In the genomic region with DNA sequence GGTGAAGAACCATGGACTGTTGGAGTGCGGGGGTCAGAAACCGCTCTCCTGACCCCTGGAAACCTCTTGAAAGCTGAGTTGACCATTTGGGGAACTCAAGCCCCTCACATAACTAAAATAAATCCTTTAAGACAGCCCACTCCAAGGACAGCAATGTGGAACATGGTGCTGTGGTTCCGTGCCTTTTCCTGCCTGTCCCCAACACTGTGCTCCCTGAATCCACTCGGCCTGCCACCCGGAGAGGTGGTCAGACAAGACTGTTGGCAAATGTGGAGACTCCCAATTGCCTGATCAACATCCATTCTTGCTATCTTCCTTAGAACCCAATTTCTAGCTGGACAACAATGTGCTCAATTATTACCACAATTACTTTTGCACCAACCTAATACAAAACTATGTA, we compare ENCODE assay signal across 19 cellular contexts.
"Had no signal": no experiment of that assay in that cellular context is flagged by ENCODE, and none has a peak within 500 bp of the region (broad histone marks: within the 10 kb centered on the region; RNA-seq: fewer than 3 reads in every experiment).

No MANE protein-coding gene starts in this region.

- H3K4me3 ChIP-seq: MG63 had no signal

- H3K9me3 ChIP-seq: MG63, SK-N-SH had no signal

- H3K4me2 ChIP-seq: SK-N-SH had no signal

- DNase-seq: Karpas-422, KG1, MG63, NCI-H1092, NCI-H1105 treated with DMSO at 0.1 percent for 48 hours, NCI-H1417 treated with DMSO at 0.1 percent for 48 hours, NCI-H146, NCI-H1694 treated with DMSO at 0.1 percent for 48 hours, NCI-H1930, NCI-H2081, NCI-H2107, NCI-H2227 treated with DMSO at 0.1 percent for 48 hours, NCI-H524 treated with DMSO at 0.1 percent for 48 hours, NCI-H69, NCI-H774, Right ventricle myocardium superior, RPMI8226, SK-N-SH, SW 1271 had no signal

- H3K27me3 ChIP-seq: MG63 had no signal

- H3K36me3 ChIP-seq: MG63 had no signal
